Comparison of ENCODE assay signal across 18 cellular contexts in the genomic region with DNA sequence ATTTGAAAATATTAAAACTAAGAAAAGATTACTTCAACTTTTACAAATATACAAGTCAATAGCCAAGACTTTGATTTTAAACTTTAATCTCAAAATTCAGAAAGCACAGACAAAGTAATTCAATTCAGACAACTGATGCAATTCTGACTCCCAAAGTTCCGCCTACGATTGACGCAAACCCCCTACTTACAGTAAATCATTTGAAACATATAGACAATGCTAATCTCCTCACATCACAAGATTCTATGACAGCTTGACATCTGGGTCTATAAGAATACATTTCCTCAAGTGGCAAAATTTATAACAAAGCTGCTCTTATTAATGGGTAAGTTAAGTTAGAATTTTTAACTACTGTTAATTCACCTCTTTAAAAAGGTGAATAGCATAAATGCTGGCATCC.
"Had no signal": no experiment of that assay in that cellular context is flagged by ENCODE, and none has a peak within 500 bp of the region (broad histone marks: within the 10 kb centered on the region; RNA-seq: fewer than 3 reads in every experiment).

No MANE protein-coding gene starts in this region.

- H3K27ac ChIP-seq: coronary artery, dorsolateral prefrontal cortex, esophagus muscularis mucosa, foreskin keratinocyte, gastroesophageal sphincter, heart left ventricle, left lung, lower lobe of right lung had no signal

- H3K9me3 Mint-ChIP-seq: mesothelial cell of epicardium had no signal

- ATAC-seq: foreskin keratinocyte, gastroesophageal sphincter, heart left ventricle, left cardiac atrium, left lung, left ventricle myocardium superior, lower lobe of right lung, mucosa of descending colon had no signal

- H3K9me3 ChIP-seq: esophagus muscularis mucosa, gastroesophageal sphincter, heart left ventricle, left lung, lower lobe of right lung, mucosa of descending colon had no signal

- H3K27ac Mint-ChIP-seq: mesothelial cell of epicardium had no signal

- DNase-seq: dermis blood vessel endothelial cell; dorsolateral prefrontal cortex; effector CD4-positive, alpha-beta T cell; effector memory CD4-positive, alpha-beta T cell; foreskin keratinocyte; heart left ventricle; hippocampal formation; left cardiac atrium; left lung; left ventricle myocardium superior; lower lobe of right lung; mesenchymal stem cell; mucosa of descending colon; naive B cell had no signal

- H3K4me3 ChIP-seq: coronary artery, dorsolateral prefrontal cortex, esophagus muscularis mucosa, gastroesophageal sphincter, heart left ventricle, left lung, lower lobe of right lung, mucosa of descending colon had no signal

- H3K27me3 ChIP-seq: dorsolateral prefrontal cortex, esophagus muscularis mucosa, foreskin keratinocyte, gastroesophageal sphincter, heart left ventricle, left lung had no signal

- H3K4me3 Mint-ChIP-seq: mesothelial cell of epicardium, naive B cell had no signal

- H3K27me3 Mint-ChIP-seq: naive B cell had no signal

- H3K36me3 Mint-ChIP-seq: mesothelial cell of epicardium, naive B cell had no signal

- H3K4me1 Mint-ChIP-seq: naive B cell had no signal

- H3K36me3 ChIP-seq: esophagus muscularis mucosa, gastroesophageal sphincter, heart left ventricle, left lung, lower lobe of right lung had no signal
